ENCODE assay signal across 15 cellular contexts in genomic region chr20:54223285-54223684, GRCh38. TPM values are rescaled to one million over a fixed set of nuclear protein-coding genes. Genes with fewer than 3 reads are reported as not detected.
DNase-seq lines count a peak whose midpoint lies in the region; ATAC-seq and TF ChIP-seq lines count a peak whose summit lies in the region.
"Had no signal": no experiment of that assay in that cellular context is flagged by ENCODE, and none has a peak within 500 bp of the region (broad histone marks: within the 10 kb centered on the region; RNA-seq: fewer than 3 reads in every experiment).

No MANE protein-coding gene starts in this region.

- H3K4me1 ChIP-seq in CD4-positive, CD25-positive, alpha-beta regulatory T cell (ENCODE audit: control insufficient read depth, insufficient read depth, low read length, poor library complexity, severe bottlenecking) = peaks cover 13% of the 10 kb centered on the region
- H3K4me1 ChIP-seq in GM23338 (ENCODE audit: insufficient read depth) (peaks cover 20% of the 10 kb centered on the region), ectodermal cell (ENCODE audit: control insufficient read depth, insufficient read depth, low read length) (peaks cover 12% of the 10 kb centered on the region), neural progenitor cell (peaks cover 33% of the 10 kb centered on the region), suprapubic skin (peaks cover 12% of the 10 kb centered on the region)

- H3K4me3 Mint-ChIP-seq in CD4-positive, CD25-positive, alpha-beta regulatory T cell = no peak overlapping the region
- H3K4me3 Mint-ChIP-seq in GM23338 (no peak overlapping the region), neural progenitor cell (no peak overlapping the region)
- H3K4me3 Mint-ChIP-seq: CD4-positive, alpha-beta memory T cell had no signal

- H2AFZ ChIP-seq in GM23338 = no peak overlapping the region
- no peak overlapping the region for H2AFZ ChIP-seq in neural progenitor cell (replicated peaks)

- WGBS in ectodermal cell, 2 experiments = 85 to 93% methylated on average over 5 of the region's 5 CpGs
- WGBS in suprapubic skin = 89% methylated on average over 5 of the region's 5 CpGs

- peaks cover 4% of the 10 kb centered on the region; the same call in 1 of the 2 replicates for H4K20me1 ChIP-seq in GM23338 (replicated peaks; ENCODE audit: insufficient read depth)
- H4K20me1 ChIP-seq in neural progenitor cell (ENCODE audit: low read depth) = no peaks in the 10 kb centered on the region

- H3K9me3 ChIP-seq in CD4-positive, CD25-positive, alpha-beta regulatory T cell (ENCODE audit: control insufficient read depth in 2 of 2, low read length in 2 of 2) = no peaks in the 10 kb centered on the region
- no peaks in the 10 kb centered on the region for H3K9me3 ChIP-seq in ectodermal cell (ENCODE audit: control insufficient read depth, low read length)
- no peaks in the 10 kb centered on the region for H3K9me3 ChIP-seq in neural progenitor cell (ENCODE audit: low read depth)
- no peaks in the 10 kb centered on the region for H3K9me3 ChIP-seq in suprapubic skin

- peaks cover 4 to 22% (median 12%) of the 10 kb centered on the region in 4 donors for H3K4me1 Mint-ChIP-seq in CD4-positive, CD25-positive, alpha-beta regulatory T cell
- H3K4me1 Mint-ChIP-seq in GM23338 (peaks cover 41% of the 10 kb centered on the region), neural progenitor cell (peaks cover 42% of the 10 kb centered on the region)

- POLR2A ChIA-PET in RWPE1 (lab: Yijun Ruan, JAX; ENCODE audit: low non-redundant PET) = no interaction called here

- H3K27ac ChIP-seq in CD4-positive, CD25-positive, alpha-beta regulatory T cell (ENCODE audit: insufficient read depth, low read length, poor library complexity, severe bottlenecking) = no peak overlapping the region
- H3K27ac ChIP-seq in GM23338 (ENCODE audit: low read depth) (no peak overlapping the region), ectodermal cell (ENCODE audit: insufficient read depth, low read depth, low read length, poor library complexity, severe bottlenecking) (peak overlapping the region; percentile 44), neural progenitor cell (no peak overlapping the region), suprapubic skin (no peak overlapping the region), RWPE1 (no peak overlapping the region)

- TF ChIP-seq CTCF in GM23338 (conservative IDR thresholded peaks at IDR 0.05; ENCODE audit: low read depth in 2 of 2) (no peak), neural progenitor cell (IDR thresholded peaks at IDR 0.05) (no peak), suprapubic skin (IDR thresholded peaks at IDR 0.05) (no peak), RWPE1 (conservative IDR thresholded peaks at IDR 0.05; ENCODE audit: low read depth) (no peak)

- H3K36me3 ChIP-seq in CD4-positive, CD25-positive, alpha-beta regulatory T cell (ENCODE audit: control insufficient read depth, insufficient read depth, low read length) = peaks cover 4% of the 10 kb centered on the region
- H3K36me3 ChIP-seq in GM23338 (ENCODE audit: insufficient read depth) (peaks cover 7% of the 10 kb centered on the region; the same call in 1 of the 2 replicates), ectodermal cell (ENCODE audit: control insufficient read depth, insufficient read depth, low read length) (no peaks in the 10 kb centered on the region), neural progenitor cell (peaks cover 7% of the 10 kb centered on the region), suprapubic skin (peaks cover 3% of the 10 kb centered on the region)

- no peaks in the 10 kb centered on the region for H3K36me3 Mint-ChIP-seq in CD4-positive, CD25-positive, alpha-beta regulatory T cell
- H3K36me3 Mint-ChIP-seq in GM23338 (ENCODE audit: low read depth) (peaks cover 5% of the 10 kb centered on the region; the same call in 1 of the 3 replicates), neural progenitor cell (peaks cover 6% of the 10 kb centered on the region)

- H3K9ac ChIP-seq in neural progenitor cell = no peak overlapping the region
- H3K9ac ChIP-seq: BLaER1 treated with 17β-estradiol and CSF1 and Interleukin-3, amounts not matched to agents 10 nM and 100 nM had no signal

- H3K4me2 ChIP-seq in GM23338 (peak overlapping the region; percentile 8; the same call in 1 of the 2 replicates), neural progenitor cell (peak overlapping the region; percentile 66)

- no peak for TF ChIP-seq EP300 in suprapubic skin (IDR thresholded peaks at IDR 0.05)

- no peak for ATAC-seq in CD4-positive, CD25-positive, alpha-beta regulatory T cell (ENCODE audit: low read depth in 2 of 2)
- ATAC-seq in GM23338 = no peak
- ATAC-seq in HG02759 (IDR thresholded peaks at IDR 0.05; ENCODE audit: unreplicated experiment) = no peak
- ATAC-seq: HCT116 had no signal

- no peak for DNase-seq in CD4-positive, CD25-positive, alpha-beta regulatory T cell
- no peak for DNase-seq in GM23338 (ENCODE audit: low spot score)
- DNase-seq in neural progenitor cell (ENCODE audit: low spot score) = no peak
- DNase-seq in suprapubic skin (ENCODE audit: low spot score in 2 of 2) = no peak
- no peak for DNase-seq in RWPE1 (ENCODE audit: low spot score)
- DNase-seq: ACHN; CD4-positive, alpha-beta memory T cell; COR-L47; DMS153; DMS79 treated with DMSO at 0.1 percent for 48 hours; EL had no signal

- no peak overlapping the region for H3K4me3 ChIP-seq in CD4-positive, CD25-positive, alpha-beta regulatory T cell (ENCODE audit: low read depth, low read length)
- H3K4me3 ChIP-seq in GM23338 = no peak overlapping the region
- H3K4me3 ChIP-seq in ectodermal cell (ENCODE audit: insufficient read depth, low read depth, low read length) = no peak overlapping the region
- H3K4me3 ChIP-seq in neural progenitor cell = no peak overlapping the region
- no peak overlapping the region for H3K4me3 ChIP-seq in suprapubic skin
- H3K4me3 ChIP-seq: BLaER1 treated with 17β-estradiol and CSF1 and Interleukin-3, amounts not matched to agents 10 nM and 100 nM had no signal

- peak overlapping the region in 2 of 3 donors; percentile 70 to 86 for H3K27ac Mint-ChIP-seq in CD4-positive, CD25-positive, alpha-beta regulatory T cell
- no peak overlapping the region for H3K27ac Mint-ChIP-seq in GM23338
- H3K27ac Mint-ChIP-seq in neural progenitor cell = peak overlapping the region; percentile 73

- H3F3A ChIP-seq in GM23338 (replicated peaks; ENCODE audit: low read depth) (no peaks in the 10 kb centered on the region), neural progenitor cell (ENCODE audit: low read depth) (peaks cover 38% of the 10 kb centered on the region)

- no peak for TF ChIP-seq POLR2A in suprapubic skin (IDR thresholded peaks at IDR 0.05)

- peaks cover 0 to 3% (median 1%) of the 10 kb centered on the region in 7 donors for H3K9me3 Mint-ChIP-seq in CD4-positive, CD25-positive, alpha-beta regulatory T cell
- H3K9me3 Mint-ChIP-seq in GM23338 = no peaks in the 10 kb centered on the region
- H3K9me3 Mint-ChIP-seq in neural progenitor cell = no peaks in the 10 kb centered on the region

- no peaks in the 10 kb centered on the region for H3K27me3 ChIP-seq in CD4-positive, CD25-positive, alpha-beta regulatory T cell (ENCODE audit: control insufficient read depth, insufficient read depth, low read length)
- H3K27me3 ChIP-seq in GM23338 (ENCODE audit: insufficient read depth) (no peaks in the 10 kb centered on the region), ectodermal cell (ENCODE audit: control insufficient read depth, insufficient read depth, low read length, poor library complexity, severe bottlenecking) (no peaks in the 10 kb centered on the region), neural progenitor cell (no peaks in the 10 kb centered on the region), suprapubic skin (no peaks in the 10 kb centered on the region)
- H3K27me3 ChIP-seq: BLaER1 treated with 17β-estradiol and CSF1 and Interleukin-3, amounts not matched to agents 10 nM and 100 nM had no signal

- H3K27me3 Mint-ChIP-seq in CD4-positive, CD25-positive, alpha-beta regulatory T cell = no peaks in the 10 kb centered on the region
- peaks cover 5% of the 10 kb centered on the region for H3K27me3 Mint-ChIP-seq in GM23338 (ENCODE audit: insufficient read depth, low read depth, poor library complexity)
- peaks cover 4% of the 10 kb centered on the region for H3K27me3 Mint-ChIP-seq in neural progenitor cell (ENCODE audit: insufficient read depth, low read depth)
- H3K27me3 Mint-ChIP-seq: CD4-positive, alpha-beta memory T cell had no signal

- H3K79me2 ChIP-seq in GM23338 (replicated peaks; ENCODE audit: insufficient read depth) (no peaks in the 10 kb centered on the region), neural progenitor cell (ENCODE audit: low read depth) (no peaks in the 10 kb centered on the region)

- H3K9me2 ChIP-seq in GM23338 (ENCODE audit: insufficient read depth) = no peaks in the 10 kb centered on the region

- CTCF ChIA-PET in RWPE1 (lab: Yijun Ruan, JAX) = interaction anchor here (1.3 kb wide), 1 partner anchor 424 kb away, joined by 5 read pairs; no protein-coding TSS in a partner anchor

RNA-seq across cellular contexts. Expression of gene PFDN4, which starts 15.4 kb away (rescaled TPM):
- total RNA-seq in CD4-positive, CD25-positive, alpha-beta regulatory T cell = 28.6 TPM
- polyA plus RNA-seq in CD4-positive, CD25-positive, alpha-beta regulatory T cell = 10 to 100 TPM; 73.9 to 94.6 (median 82.0) TPM
- 105 and 196 TPM in 2 replicates for total RNA-seq in GM23338 (2014; rRNA removed; shearing (Covaris generic))
- polyA plus RNA-seq in GM23338 (2016; fragmentation: Nextera tagmentation; extraction: Ambion mirVana) = 477 and 584 TPM in 2 replicates
- 128 TPM for polyA plus RNA-seq in ectodermal cell (2013, experiment 1 of 4)
- 115 TPM for polyA plus RNA-seq in ectodermal cell (2013, experiment 2 of 4)
- 176 TPM for polyA plus RNA-seq in ectodermal cell (2013, experiment 3 of 4)
- polyA plus RNA-seq in ectodermal cell (2013, experiment 4 of 4) = 169 TPM
- 198 and 597 TPM in 2 replicates for total RNA-seq in neural progenitor cell (ENCODE audit: low replicate concordance)
- 10 to 100 TPM; 33.2 to 48.7 (median 42.0) TPM for total RNA-seq in suprapubic skin

RNA-seq across cellular contexts. Expression of gene CYP24A1, which starts 49.5 kb away (rescaled TPM):
- 0.72 TPM for total RNA-seq in CD4-positive, CD25-positive, alpha-beta regulatory T cell
- polyA plus RNA-seq in CD4-positive, CD25-positive, alpha-beta regulatory T cell = under 1 TPM in 3 of 4 donors, not detected in 1; 0.49 to 0.80 (median 0.60) TPM
- total RNA-seq in GM23338 (2014; rRNA removed; shearing (Covaris generic)) = 0.12 TPM in 1 of 2 replicates, not detected in the other
- polyA plus RNA-seq in GM23338 (2016; fragmentation: Nextera tagmentation; extraction: Ambion mirVana) = 0.10 TPM in 1 of 2 replicates, not detected in the other
- not detected for polyA plus RNA-seq in ectodermal cell (2013, experiment 1 of 4)
- not detected for polyA plus RNA-seq in ectodermal cell (2013, experiment 2 of 4)
- polyA plus RNA-seq in ectodermal cell (2013, experiment 3 of 4) = 0.11 TPM
- polyA plus RNA-seq in ectodermal cell (2013, experiment 4 of 4) = not detected
- total RNA-seq in neural progenitor cell (ENCODE audit: low replicate concordance) (not detected in 2 replicates), suprapubic skin (1 to 10 TPM in 3 of 4 donors, not detected in 1; 1.0 to 2.5 (median 1.5) TPM)
